8 cellular contexts compared by ENCODE assay signal in genomic region chr9:112059145-112059979, GRCh38.
DNase-seq lines count a peak whose midpoint lies in the region; ATAC-seq and TF ChIP-seq lines count a peak whose summit lies in the region.

No MANE protein-coding gene starts in this region.

- no peak overlapping the region for H3K4me3 Mint-ChIP-seq in Calu3 (ENCODE audit: low read depth, unreplicated experiment)

- peaks cover 13% of the 10 kb centered on the region for H3K4me1 Mint-ChIP-seq in Calu3 (ENCODE audit: low read depth, unreplicated experiment)

- H3K27ac Mint-ChIP-seq in Calu3 (ENCODE audit: unreplicated experiment) = peak overlapping the region; percentile 41

- peak overlapping the region; percentile 45 for H3K9ac ChIP-seq in SK-N-SH

- no peak overlapping the region for H2AFZ ChIP-seq in SK-N-SH (ENCODE audit: low read depth)

- H3K27ac ChIP-seq in SK-N-SH (ENCODE audit: low read depth in 2 of 2, low read length in 1 of 2) = peak overlapping the region; percentile 77 to 93; a peak in 3 of 4 replicates

- DNase-seq in Calu3 = no peak
- no peak for DNase-seq in SK-N-SH
- DNase-seq in globus pallidus (ENCODE audit: low spot score) = peak; percentile 70
- DNase-seq in renal cortical epithelial cell (ENCODE audit: low read depth) = peak; percentile 98
- no peak for DNase-seq in activated CD4-positive, alpha-beta T cell treated with anti-CD3 and anti-CD28 coated beads for 48 hours
- DNase-seq in SHP77 treated with DMSO at 0.1 percent for 48 hours (lab: John Stamatoyannopoulos, UW) = no peak

- WGBS in SK-N-SH (ENCODE audit: low lambda C conversion rate) = 43% methylated on average over 13 of the region's 13 CpGs

- H4K20me1 ChIP-seq in SK-N-SH (ENCODE audit: insufficient read depth) = no peaks in the 10 kb centered on the region

- no peak; a peak in 1 of 4 replicates for TF ChIP-seq EP300 in SK-N-SH (IDR thresholded peaks at IDR 0.05; ENCODE audit: borderline replicate concordance in 1 of 2, low read depth in 1 of 2, low read length in 1 of 2)

- TF ChIP-seq CTCF in Calu3 (IDR thresholded peaks at IDR 0.05; ENCODE audit: unreplicated experiment) (no peak), SK-N-SH (IDR thresholded peaks at IDR 0.05) (no peak)

- BruUV-seq in Calu3 (replicated peaks; lab: Mats Ljungman, UMichigan) = no TSS peak

- H3K9me3 Mint-ChIP-seq in Calu3 (ENCODE audit: low read depth, unreplicated experiment) = no peaks in the 10 kb centered on the region

- CTCF ChIA-PET in Calu3 (lab: Charles Lee) = no interaction called here
- CTCF ChIA-PET in SK-N-SH (lab: Yijun Ruan, JAX) = no interaction called here

- no peaks in the 10 kb centered on the region for H3K27me3 Mint-ChIP-seq in Calu3 (ENCODE audit: unreplicated experiment)

- H3K27me3 ChIP-seq in SK-N-SH (ENCODE audit: insufficient read depth) = no peaks in the 10 kb centered on the region

- peak overlapping the region; percentile 32; the same call in 1 of the 2 replicates for H3K4me2 ChIP-seq in SK-N-SH

- ATAC-seq in HG03135 (IDR thresholded peaks at IDR 0.05; ENCODE audit: unreplicated experiment) (no peak), GM18867 (IDR thresholded peaks at IDR 0.05; ENCODE audit: unreplicated experiment) (no peak)

- no peaks in the 10 kb centered on the region for H3K79me2 ChIP-seq in SK-N-SH (ENCODE audit: insufficient read depth)

- H3K4me1 ChIP-seq in SK-N-SH (ENCODE audit: control insufficient read depth in 1 of 2, insufficient read depth in 2 of 2, low read depth in 1 of 2, low read length in 1 of 2) = peaks cover 12 to 27% of the 10 kb centered on the region in 2 experiments

- no peaks in the 10 kb centered on the region for H3K9me3 ChIP-seq in SK-N-SH

- peaks cover 31% of the 10 kb centered on the region for H3F3A ChIP-seq in SK-N-SH (replicated peaks; ENCODE audit: insufficient read depth)

- H3K36me3 Mint-ChIP-seq in Calu3 (ENCODE audit: insufficient read depth, unreplicated experiment) = peaks cover 28% of the 10 kb centered on the region

- TF ChIP-seq RAD21 in SK-N-SH (IDR thresholded peaks at IDR 0.05; ENCODE audit: low read length) = no peak

- H3K9me2 ChIP-seq in SK-N-SH = no peaks in the 10 kb centered on the region

- no peak overlapping the region for H3K4me3 ChIP-seq in SK-N-SH (ENCODE audit: low read depth in 2 of 2, low read length in 1 of 2)

- H3K36me3 ChIP-seq in SK-N-SH (replicated peaks in 1 of 2; ENCODE audit: control insufficient read depth in 1 of 2, insufficient read depth in 2 of 2, low read length in 1 of 2) = no peaks in the 10 kb centered on the region

- intact Hi-C loops in Calu3 (cut with micrococcal nuclease; ENCODE audit: unreplicated experiment) = no loop called here

- POLR2A ChIA-PET in SK-N-SH (lab: Yijun Ruan, JAX) = no interaction called here

TF ChIP-seq in SK-N-SH, 30 proteins besides CTCF, POLR2A, EP300 and RAD21 (continues in another document):
- peak; percentile 19; the same call in 1 of the 2 replicates for TF ChIP-seq USF1 (IDR thresholded peaks at IDR 0.05; ENCODE audit: borderline replicate concordance, low read depth)
- peak; percentile 52 for TF ChIP-seq TCF12 (IDR thresholded peaks at IDR 0.05)
- no peak for TF ChIP-seq IRF3 (IDR thresholded peaks at IDR 0.05; ENCODE audit: low read depth, low read length)
- TF ChIP-seq GABPA (IDR thresholded peaks at IDR 0.05; ENCODE audit: low read depth) = no peak
- TF ChIP-seq ZBTB33 (IDR thresholded peaks at IDR 0.05; ENCODE audit: borderline replicate concordance, low read depth) = no peak
- no peak for TF ChIP-seq ELF1 (IDR thresholded peaks at IDR 0.05)
- no peak for TF ChIP-seq RCOR1 (IDR thresholded peaks at IDR 0.05; ENCODE audit: low read length)
- TF ChIP-seq MAX (IDR thresholded peaks at IDR 0.05; ENCODE audit: low read depth) = peak; percentile 60
- TF ChIP-seq TAF1 (IDR thresholded peaks at IDR 0.05; ENCODE audit: borderline replicate concordance, low read depth, low read length) = no peak
- TF ChIP-seq PBX3 (IDR thresholded peaks at IDR 0.05) = peak; percentile 78
- TF ChIP-seq FOSL2 (IDR thresholded peaks at IDR 0.05; ENCODE audit: borderline replicate concordance, low read depth) = peak; percentile 13; the same call in 1 of the 2 replicates
- no peak for TF ChIP-seq REST (IDR thresholded peaks at IDR 0.05; ENCODE audit: low read depth, low read length)
- peak; percentile 36; the same call in 1 of the 2 replicates for TF ChIP-seq JUND (IDR thresholded peaks at IDR 0.05)
- no peak; the same call in 1 of the 2 replicates for TF ChIP-seq USF2 (IDR thresholded peaks at IDR 0.05; ENCODE audit: borderline replicate concordance, low read depth, low read length)
- no peak; the same call in 1 of the 2 replicates for TF ChIP-seq NFIC (IDR thresholded peaks at IDR 0.05; ENCODE audit: borderline replicate concordance)

Comparison
In these comparisons a context has a peak if more than half of its experiments do, and no peak if none do; other contexts are left out.
1. DNase-seq: peak in globus pallidus (single experiment) and renal cortical epithelial cell (single experiment); none in Calu3 (single experiment), SK-N-SH (single experiment), activated CD4-positive, alpha-beta T cell treated with anti-CD3 and anti-CD28 coated beads for 48 hours (single experiment) and SHP77 treated with DMSO at 0.1 percent for 48 hours (single experiment).